ENCODE assay signal across 1 cellular context in the genomic region with DNA sequence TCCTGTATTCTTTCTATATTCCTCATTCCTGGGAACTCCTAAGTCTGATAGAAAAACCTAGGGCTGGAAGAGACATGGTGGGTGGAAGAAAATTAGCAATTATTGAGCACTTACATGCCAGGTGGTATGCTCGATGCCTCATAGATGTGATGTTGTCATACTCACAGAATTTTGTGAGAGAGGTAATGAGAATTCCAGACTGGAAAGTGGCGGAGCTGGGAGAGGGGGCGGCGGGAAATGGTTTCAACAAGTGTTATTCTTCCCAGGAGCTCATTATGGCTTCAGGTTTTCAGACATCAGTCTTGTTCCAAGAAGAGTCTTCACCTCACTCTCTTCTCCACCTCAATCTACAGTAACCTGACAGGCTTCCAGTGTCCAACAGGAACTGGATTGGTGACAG.
TF ChIP-seq lines count a peak whose summit lies in the region.

No MANE protein-coding gene starts in this region.

TF ChIP-seq in IMR-90, 13 proteins besides CTCF, POLR2A, EP300 and RAD21:
- TF ChIP-seq USF2 (IDR thresholded peaks at IDR 0.05; ENCODE audit: low read depth, low read length) (no peak), RFX5 (IDR thresholded peaks at IDR 0.05; ENCODE audit: low read depth, low read length) (no peak), RCOR1 (IDR thresholded peaks at IDR 0.05; ENCODE audit: insufficient replicate concordance, low read length) (no peak), NFE2L2 (IDR thresholded peaks at IDR 0.05; ENCODE audit: low read depth, low read length) (no peak)
- TF ChIP-seq, protein P1, sequence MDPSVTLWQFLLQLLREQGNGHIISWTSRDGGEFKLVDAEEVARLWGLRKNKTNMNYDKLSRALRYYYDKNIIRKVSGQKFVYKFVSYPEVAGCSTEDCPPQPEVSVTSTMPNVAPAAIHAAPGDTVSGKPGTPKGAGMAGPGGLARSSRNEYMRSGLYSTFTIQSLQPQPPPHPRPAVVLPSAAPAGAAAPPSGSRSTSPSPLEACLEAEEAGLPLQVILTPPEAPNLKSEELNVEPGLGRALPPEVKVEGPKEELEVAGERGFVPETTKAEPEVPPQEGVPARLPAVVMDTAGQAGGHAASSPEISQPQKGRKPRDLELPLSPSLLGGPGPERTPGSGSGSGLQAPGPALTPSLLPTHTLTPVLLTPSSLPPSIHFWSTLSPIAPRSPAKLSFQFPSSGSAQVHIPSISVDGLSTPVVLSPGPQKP (IDR thresholded peaks at IDR 0.05; ENCODE audit: borderline replicate concordance, low read depth, low read length), result no peak
